Comparison of ENCODE assay signal across 27 cellular contexts in the genomic region with DNA sequence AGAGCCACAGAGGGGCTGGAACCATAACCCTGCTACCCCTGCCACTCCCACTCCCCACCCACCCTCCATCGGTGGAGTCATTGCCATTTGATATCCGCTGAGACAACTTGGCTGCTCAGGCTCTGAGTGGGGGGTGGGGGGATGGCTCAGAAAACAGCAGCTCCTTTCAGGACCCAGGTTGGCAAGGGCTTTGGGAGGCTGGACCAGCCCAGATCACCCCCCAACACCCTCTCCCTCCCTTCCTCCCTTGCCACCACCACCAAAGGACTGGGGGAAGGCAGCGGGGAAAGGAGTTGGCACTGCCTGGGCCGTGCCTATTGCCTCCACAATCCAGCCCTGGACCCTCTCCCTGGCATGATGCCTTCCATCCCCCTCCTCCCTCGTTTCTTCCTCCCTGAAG. TPM values are rescaled to one million over a fixed set of nuclear protein-coding genes. Genes with fewer than 3 reads are reported as not detected.
DNase-seq lines count a peak whose midpoint lies in the region; TF ChIP-seq lines count a peak whose summit lies in the region.
"Had no signal": no experiment of that assay in that cellular context is flagged by ENCODE, and none has a peak within 500 bp of the region (broad histone marks: within the 10 kb centered on the region; RNA-seq: fewer than 3 reads in every experiment).

No MANE protein-coding gene starts in this region.

- no peaks in the 10 kb centered on the region for H3K27me3 ChIP-seq in layer of hippocampus (ENCODE audit: control insufficient read depth, insufficient read depth, low read length)
- no peaks in the 10 kb centered on the region for H3K27me3 ChIP-seq in Peyer's patch

- no peaks in the 10 kb centered on the region for H3K36me3 ChIP-seq in Peyer's patch
- H3K36me3 ChIP-seq: esophagus squamous epithelium, neutrophil had no signal

- no peak overlapping the region for H3K4me3 ChIP-seq in Peyer's patch
- H3K4me3 ChIP-seq: esophagus squamous epithelium had no signal

- DNase-seq in caudate nucleus (lab: John Stamatoyannopoulos, UW) (peak; percentile 24 to 96 (median 87)), nucleus accumbens (lab: John Stamatoyannopoulos, UW) (peak in 54 of 56 donors; percentile 34 to 97 (median 87)), type B pancreatic cell (ENCODE audit: extremely low spot score, unreplicated experiment) (no peak), NCI-H187 (lab: John Stamatoyannopoulos, UW) (no peak), GF-D8 (lab: John Stamatoyannopoulos, UW) (no peak), HuH-7.5 (ENCODE audit: low spot score) (no peak), Peyer's patch (no peak)
- DNase-seq: activated CD4-positive, alpha-beta T cell treated with anti-CD3 and anti-CD28 coated beads, Interleukin-2, amount 50 U/mL, for 48 hours; activated CD4-positive, CD25-positive, alpha-beta regulatory T cell treated with anti-CD3 and anti-CD28 coated beads, Interleukin-2, amount 50 U/mL, for 72 hours; activated T-cell treated with anti-CD3 and anti-CD28 coated beads, Interleukin-2, amount 50 U/mL, for 72 hours; CD4-positive, CD25-positive, alpha-beta regulatory T cell; esophagus squamous epithelium; foreskin keratinocyte; left cardiac atrium; mammary epithelial cell; NCI-H1417; NCI-H2029 treated with DMSO at 0.1 percent for 48 hours; NCI-H226; Right ventricle myocardium superior; T-helper 17 cell had no signal

- peaks cover 0 to 8% (median 4%) of the 10 kb centered on the region in 4 donors for H3K4me1 ChIP-seq in Peyer's patch
- H3K4me1 ChIP-seq: foreskin keratinocyte had no signal

- peaks cover 86% of the 10 kb centered on the region for H3K27me3 Mint-ChIP-seq in type B pancreatic cell

- no peaks in the 10 kb centered on the region for H3K9me3 ChIP-seq in Peyer's patch
- H3K9me3 ChIP-seq: esophagus squamous epithelium, neutrophil had no signal

- H3K4me3 Mint-ChIP-seq in type B pancreatic cell: no peak overlapping the region
- H3K4me3 Mint-ChIP-seq: activated T-cell treated with anti-CD3 and anti-CD28 coated beads, Interleukin-2, amount 50 U/mL, for 72 hours; stimulated activated memory B cell treated with anti-CD40 and anti-IgM and Interleukin-4, amounts not matched to agents 10 μg/mL and 1 μg/mL and 100 μg/mL, for 72 hours had no signal

- TF ChIP-seq CTCF in type B pancreatic cell (conservative IDR thresholded peaks at IDR 0.05): no peak
- TF ChIP-seq CTCF in Peyer's patch (IDR thresholded peaks at IDR 0.05): no peak

- peaks cover 13% of the 10 kb centered on the region for H3K4me1 Mint-ChIP-seq in type B pancreatic cell (ENCODE audit: unreplicated experiment)

- TF ChIP-seq POLR2A in Peyer's patch (IDR thresholded peaks at IDR 0.05): no peak

- H3K9me3 Mint-ChIP-seq in type B pancreatic cell: no peaks in the 10 kb centered on the region
- H3K9me3 Mint-ChIP-seq: activated T-cell treated with anti-CD3 and anti-CD28 coated beads, Interleukin-2, amount 50 U/mL, for 72 hours; CD4-positive, CD25-positive, alpha-beta regulatory T cell; stimulated activated memory B cell treated with anti-CD40 and anti-IgM and Interleukin-4, amounts not matched to agents 10 μg/mL and 1 μg/mL and 100 μg/mL, for 72 hours had no signal

- H3K27ac Mint-ChIP-seq in type B pancreatic cell: peak overlapping the region; percentile 39
- H3K27ac Mint-ChIP-seq: activated T-cell treated with anti-CD3 and anti-CD28 coated beads, Interleukin-2, amount 50 U/mL, for 72 hours; stimulated activated memory B cell treated with anti-CD40 and anti-IgM and Interleukin-4, amounts not matched to agents 10 μg/mL and 1 μg/mL and 100 μg/mL, for 72 hours; T-helper 17 cell had no signal

- peak overlapping the region; percentile 93 for H3K27ac ChIP-seq in caudate nucleus (ENCODE audit: low read depth, low read length)
- H3K27ac ChIP-seq in layer of hippocampus (ENCODE audit: low read depth, low read length): peak overlapping the region; percentile 98
- no peak overlapping the region for H3K27ac ChIP-seq in Peyer's patch
- H3K27ac ChIP-seq: esophagus squamous epithelium, foreskin keratinocyte, HL-60, neutrophil had no signal

- H3K36me3 Mint-ChIP-seq in type B pancreatic cell: no peaks in the 10 kb centered on the region
- H3K36me3 Mint-ChIP-seq: CD4-positive, CD25-positive, alpha-beta regulatory T cell; stimulated activated memory B cell treated with anti-CD40 and anti-IgM and Interleukin-4, amounts not matched to agents 10 μg/mL and 1 μg/mL and 100 μg/mL, for 72 hours had no signal

RNA-seq across cellular contexts. Expression of a gene that starts 1.7 kb away (rescaled TPM):
- total RNA-seq in type B pancreatic cell (ENCODE audit: low replicate concordance): not detected in 2 replicates
- not detected for total RNA-seq in Peyer's patch
- total RNA-seq: CD4-positive, CD25-positive, alpha-beta regulatory T cell; foreskin keratinocyte; mammary epithelial cell; pulmonary artery endothelial cell; subcutaneous adipose tissue; T-helper 17 cell had no signal

RNA-seq across cellular contexts. Expression of a gene that starts 13.1 kb away (rescaled TPM):
- total RNA-seq in type B pancreatic cell (ENCODE audit: low replicate concordance) (not detected in 2 replicates), Peyer's patch (not detected)
- total RNA-seq: CD4-positive, CD25-positive, alpha-beta regulatory T cell; esophagus squamous epithelium; foreskin keratinocyte; mammary epithelial cell; pulmonary artery endothelial cell; Right ventricle myocardium superior; skeletal muscle tissue; subcutaneous adipose tissue; T-helper 17 cell had no signal

RNA-seq across cellular contexts. Expression of a gene that starts 30.2 kb away (rescaled TPM):
- total RNA-seq in type B pancreatic cell (ENCODE audit: low replicate concordance) (27.7 and 33.2 TPM in 2 replicates), Peyer's patch (10 to 100 TPM; 20.6 to 65.3 (median 38.9) TPM)

RNA-seq across cellular contexts. Expression of a gene that starts 36.4 kb away (rescaled TPM):
- 9.4 and 12.0 TPM in 2 replicates for total RNA-seq in type B pancreatic cell (ENCODE audit: low replicate concordance)
- 1 to 10 TPM in 3 of 4 donors, under 1 TPM in 1; under 0.01 to 6.7 (median 5.5) TPM for total RNA-seq in Peyer's patch

RNA-seq across cellular contexts. Expression of a gene that starts 47.3 kb away (rescaled TPM):
- total RNA-seq in type B pancreatic cell (ENCODE audit: low replicate concordance) (0.26 and 14.5 TPM in 2 replicates), Peyer's patch (1 to 10 TPM; 2.3 to 7.4 (median 6.0) TPM)
- total RNA-seq: activated T-cell treated with anti-CD3 and anti-CD28 coated beads, Interleukin-2, amount 50 U/mL, for 72 hours; CD4-positive, CD25-positive, alpha-beta regulatory T cell; foreskin keratinocyte; pulmonary artery endothelial cell; T-helper 17 cell had no signal

Comparison
In these comparisons a context has a peak if more than half of its experiments do, and no peak if none do; other contexts are left out.
1. DNase-seq: peak in caudate nucleus (61 of 61) and nucleus accumbens (54 of 56); none in type B pancreatic cell (single experiment), NCI-H187 (0 of 2), GF-D8 (single experiment), HuH-7.5 (single experiment) and Peyer's patch (0 of 3).
2. H3K27ac ChIP-seq: peak in caudate nucleus (single experiment) and layer of hippocampus (single experiment); none in Peyer's patch (0 of 4).